ENCODE assay signal across 10 cellular contexts in genomic region chr21:17491716-17492414, GRCh38. TPM values are rescaled to one million over a fixed set of nuclear protein-coding genes. Genes with fewer than 3 reads are reported as not detected.
DNase-seq lines count a peak whose midpoint lies in the region; ATAC-seq and TF ChIP-seq lines count a peak whose summit lies in the region.
"Had no signal": no experiment of that assay in that cellular context is flagged by ENCODE, and none has a peak within 500 bp of the region (broad histone marks: within the 10 kb centered on the region; RNA-seq: fewer than 3 reads in every experiment).

No MANE protein-coding gene starts in this region.

- H3K27ac ChIP-seq in RWPE2 (ENCODE audit: poor library complexity, severe bottlenecking) (no peak overlapping the region), vagina (peak overlapping the region; percentile 15)
- H3K27ac ChIP-seq: stomach had no signal

- no peaks in the 10 kb centered on the region for H3K9me3 ChIP-seq in RWPE2 (ENCODE audit: severe bottlenecking)
- H3K9me3 ChIP-seq in vagina, result no peaks in the 10 kb centered on the region
- H3K9me3 ChIP-seq: stomach had no signal

- no peak for TF ChIP-seq POLR2A in vagina (IDR thresholded peaks at IDR 0.05)

- H3K4me3 ChIP-seq in RWPE2 (ENCODE audit: severe bottlenecking) (no peak overlapping the region), fibroblast of the aortic adventitia (ENCODE audit: low read depth, low read length) (no peak overlapping the region), vagina (no peak overlapping the region)
- H3K4me3 ChIP-seq: stomach had no signal

- no peak for TF ChIP-seq CTCF in RWPE2 (IDR thresholded peaks at IDR 0.05; ENCODE audit: poor library complexity, severe bottlenecking)
- no peak for TF ChIP-seq CTCF in fibroblast of the aortic adventitia (IDR thresholded peaks at IDR 0.05; ENCODE audit: insufficient read depth, low read length)
- TF ChIP-seq CTCF in vagina (IDR thresholded peaks at IDR 0.05), result no peak

- DNase-seq in left cardiac atrium (peak; percentile 33), left ventricle myocardium superior (no peak), RWPE2 (ENCODE audit: low spot score) (no peak), fibroblast of the aortic adventitia (ENCODE audit: low read depth) (peak; percentile 98), vagina (ENCODE audit: extremely low spot score in 2 of 2) (no peak), NCI-H2081 treated with DMSO at 0.1 percent for 48 hours (lab: John Stamatoyannopoulos, UW) (no peak), NCI-H69 (lab: John Stamatoyannopoulos, UW) (no peak), NCI-H446 treated with DMSO at 0.1 percent for 48 hours (lab: John Stamatoyannopoulos, UW) (no peak)
- DNase-seq: activated gamma-delta T cell, stomach had no signal

- peaks cover 26% of the 10 kb centered on the region for H3K27me3 ChIP-seq in RWPE2 (ENCODE audit: insufficient read depth, poor library complexity, severe bottlenecking)
- H3K27me3 ChIP-seq in vagina, result no peaks in the 10 kb centered on the region
- H3K27me3 ChIP-seq: stomach had no signal

- ATAC-seq in left cardiac atrium, result peak; percentile 50 to 87
- ATAC-seq in left ventricle myocardium superior, result no peak
- peak; percentile 80 for ATAC-seq in RWPE2 (ENCODE audit: low read depth)

- no peaks in the 10 kb centered on the region for H3K36me3 ChIP-seq in RWPE2 (ENCODE audit: low read depth)
- H3K36me3 ChIP-seq in vagina, result no peaks in the 10 kb centered on the region
- H3K36me3 ChIP-seq: stomach had no signal

- intact Hi-C loops in left cardiac atrium (cut with DNase I), result no loop called here
- intact Hi-C loops in left ventricle myocardium superior (cut with micrococcal nuclease), result no loop called here
- intact Hi-C loops in vagina (cut with DNase I), result no loop called here

- H3K4me1 ChIP-seq in RWPE2 (ENCODE audit: insufficient read depth, poor library complexity, severe bottlenecking) (peaks cover 16% of the 10 kb centered on the region), vagina (no peaks in the 10 kb centered on the region)

RNA-seq across cellular contexts. Expression of gene CXADR, which starts 21.0 kb away (rescaled TPM):
- total RNA-seq in left cardiac atrium, result 10 to 100 TPM in 1 of 2 donors, 1 to 10 TPM in 1; 9.8 to 14.5 TPM
- total RNA-seq in left ventricle myocardium superior, result 27.1 TPM
- 1.6 and 2.0 TPM in 2 replicates for total RNA-seq in fibroblast of the aortic adventitia (ENCODE audit: low replicate concordance)
- 19.2 TPM for total RNA-seq in vagina

Comparison
In these comparisons a context has a peak if more than half of its experiments do, and no peak if none do; other contexts are left out.
1. DNase-seq: peak in left cardiac atrium (single experiment) and fibroblast of the aortic adventitia (single experiment); none in left ventricle myocardium superior (single experiment), RWPE2 (single experiment), vagina (0 of 2), NCI-H2081 treated with DMSO at 0.1 percent for 48 hours (single experiment), NCI-H69 (single experiment) and NCI-H446 treated with DMSO at 0.1 percent for 48 hours (single experiment).